In the genomic region with DNA sequence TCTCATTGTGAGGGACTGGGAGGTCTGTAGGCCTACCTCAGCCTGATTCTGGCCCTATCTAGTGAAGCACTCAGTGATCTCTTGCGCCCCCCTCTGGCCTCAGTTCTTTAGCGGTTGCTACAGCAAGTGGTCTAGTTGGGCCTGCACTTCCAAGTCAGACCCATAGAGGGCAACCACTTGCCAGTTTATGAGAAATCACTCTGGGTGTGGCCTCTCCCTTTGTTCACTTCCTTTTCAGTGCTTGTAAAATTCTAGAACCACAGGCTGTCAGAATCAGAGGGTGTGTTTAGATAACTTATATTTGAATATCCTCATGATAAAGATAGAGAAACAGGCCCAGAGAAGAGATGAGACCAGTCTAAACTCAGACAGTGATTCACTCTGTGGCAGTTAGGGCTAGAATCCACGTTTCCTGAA, we compare ENCODE assay signal across 8 cellular contexts.
DNase-seq lines count a peak whose midpoint lies in the region; ATAC-seq and TF ChIP-seq lines count a peak whose summit lies in the region.

No MANE protein-coding gene starts in this region.

- H3K36me3 Mint-ChIP-seq in CD4-positive, alpha-beta memory T cell = no peaks in the 10 kb centered on the region
- no peaks in the 10 kb centered on the region for H3K36me3 Mint-ChIP-seq in endodermal cell (ENCODE audit: low read depth)
- H3K36me3 Mint-ChIP-seq in mesothelial cell of epicardium = no peaks in the 10 kb centered on the region

- peaks cover 52% of the 10 kb centered on the region for H3K4me1 ChIP-seq in CD4-positive, alpha-beta memory T cell (ENCODE audit: insufficient read depth, low read length)
- H3K4me1 ChIP-seq in endodermal cell (ENCODE audit: control insufficient read depth, insufficient read depth, low read length) = no peaks in the 10 kb centered on the region

- H3K9me3 ChIP-seq in CD4-positive, alpha-beta memory T cell (ENCODE audit: control insufficient read depth in 1 of 2, low read length in 2 of 2) = no peaks in the 10 kb centered on the region
- H3K9me3 ChIP-seq in endodermal cell (ENCODE audit: control insufficient read depth, low read length) = no peaks in the 10 kb centered on the region

- H3K27ac ChIP-seq in CD4-positive, alpha-beta memory T cell (ENCODE audit: low read depth, low read length) = peak overlapping the region; percentile 62
- H3K27ac ChIP-seq in endodermal cell (ENCODE audit: low read depth, low read length) = no peak overlapping the region

- intact Hi-C loops in CD4-positive, alpha-beta memory T cell (cut with micrococcal nuclease) = loop anchor here (1.0 to 5.0 kb wide), 8 partner anchors 73 to 1132 kb away; no protein-coding TSS in a partner anchor

- ATAC-seq in GM19463 (IDR thresholded peaks at IDR 0.05; ENCODE audit: unreplicated experiment) (peak; percentile 77), HG03575 (IDR thresholded peaks at IDR 0.05; ENCODE audit: extremely low read depth, insufficient number of reproducible peaks, low FRiP score, unreplicated experiment) (peak; percentile 67)

- CTCF ChIA-PET in CD4-positive, alpha-beta memory T cell (lab: Charles Lee; ENCODE audit: partially characterized antibody) = interaction anchor here (1.1 to 2.5 kb wide), 9 partner anchors 12 to 391 kb away, joined by 3 to 16 read pairs (median 8); a partner anchor contains a TSS

- no peaks in the 10 kb centered on the region for H3K27me3 Mint-ChIP-seq in CD4-positive, alpha-beta memory T cell
- no peaks in the 10 kb centered on the region for H3K27me3 Mint-ChIP-seq in endodermal cell (ENCODE audit: insufficient read depth)
- no peaks in the 10 kb centered on the region for H3K27me3 Mint-ChIP-seq in mesothelial cell of epicardium (ENCODE audit: low read depth)

- no peaks in the 10 kb centered on the region for H3K36me3 ChIP-seq in CD4-positive, alpha-beta memory T cell (ENCODE audit: insufficient read depth, low read length)
- H3K36me3 ChIP-seq in endodermal cell (ENCODE audit: control insufficient read depth, insufficient read depth, low read length) = no peaks in the 10 kb centered on the region

- H3K4me1 Mint-ChIP-seq in CD4-positive, alpha-beta memory T cell = peaks cover 30 to 54% (median 46%) of the 10 kb centered on the region in 4 donors
- H3K4me1 Mint-ChIP-seq in endodermal cell (peaks cover 10% of the 10 kb centered on the region), mesothelial cell of epicardium (peaks cover 5% of the 10 kb centered on the region)

- no peak overlapping the region for H3K9ac ChIP-seq in endodermal cell (ENCODE audit: extremely low read depth, low read length, poor library complexity, severe bottlenecking)

- WGBS in endodermal cell (ENCODE audit: insufficient coverage in 1 of 2, insufficient read length in 1 of 2), 2 experiments = 31% methylated on average over 3 of the region's 3 CpGs; no CpG with 5 or more reads in 1 of the 2 experiments

- peak overlapping the region; percentile 89 to 98 (median 95) for H3K27ac Mint-ChIP-seq in CD4-positive, alpha-beta memory T cell
- peak overlapping the region; percentile 41 for H3K27ac Mint-ChIP-seq in endodermal cell
- no peak overlapping the region for H3K27ac Mint-ChIP-seq in mesothelial cell of epicardium

- POLR2A ChIA-PET in CD4-positive, alpha-beta memory T cell (lab: Charles Lee; ENCODE audit: partially characterized antibody) = interaction anchor here (1.2 to 3.6 kb wide), 8 partner anchors 65 to 395 kb away, joined by 3 to 26 read pairs (median 10); a partner anchor contains a TSS

- H3K9me3 Mint-ChIP-seq in CD4-positive, alpha-beta memory T cell = no peaks in the 10 kb centered on the region
- H3K9me3 Mint-ChIP-seq in endodermal cell (peaks cover 67% of the 10 kb centered on the region), mesothelial cell of epicardium (peaks cover 6% of the 10 kb centered on the region)

- H3K4me3 Mint-ChIP-seq in CD4-positive, alpha-beta memory T cell = peak overlapping the region; percentile 37 to 88 (median 64)
- no peak overlapping the region for H3K4me3 Mint-ChIP-seq in endodermal cell
- H3K4me3 Mint-ChIP-seq in mesothelial cell of epicardium = no peak overlapping the region

- DNase-seq in CD4-positive, alpha-beta memory T cell = peak; percentile 90 to 93 (median 91)
- DNase-seq in NOMO-1 (lab: John Stamatoyannopoulos, UW; ENCODE audit: unreplicated experiment in 2 of 2) (peak; percentile 96 to 98), endodermal cell (peak; percentile 98), mesothelial cell of epicardium (ENCODE audit: low spot score in 2 of 2, unreplicated experiment in 2 of 2) (peak; percentile 53 to 81)
- peak; percentile 78 to 96 (median 78) for DNase-seq in activated CD8-positive, alpha-beta memory T cell treated with anti-CD3 and anti-CD28 coated beads for 48 hours (ENCODE audit: low read depth in 2 of 3, low spot score in 2 of 3)
- peak; percentile 81 to 86 for DNase-seq in stimulated activated CD8-positive, alpha-beta memory T cell treated with anti-CD3 and anti-CD28 coated beads, Interleukin-15, amount 100 ng/mL, for 48 hours (ENCODE audit: low read depth in 2 of 2)

- peak overlapping the region in 1 of 2 donors; percentile 5 for H3K4me3 ChIP-seq in CD4-positive, alpha-beta memory T cell (ENCODE audit: low read length in 2 of 2)
- no peak overlapping the region for H3K4me3 ChIP-seq in endodermal cell (ENCODE audit: low read length)

- TF ChIP-seq CTCF in endodermal cell (conservative IDR thresholded peaks at IDR 0.05) = peak; percentile 93
- peak; percentile 92 for TF ChIP-seq CTCF in mesothelial cell of epicardium (IDR thresholded peaks at IDR 0.05; ENCODE audit: unreplicated experiment)

- no peaks in the 10 kb centered on the region for H3K27me3 ChIP-seq in CD4-positive, alpha-beta memory T cell (ENCODE audit: insufficient read depth, low read length)
- no peaks in the 10 kb centered on the region for H3K27me3 ChIP-seq in endodermal cell (ENCODE audit: control insufficient read depth, insufficient read depth, low read length, poor library complexity, severe bottlenecking)

Comparison
In these comparisons a context has a peak if more than half of its experiments do, and no peak if none do; other contexts are left out.
1. H3K4me3 Mint-ChIP-seq: peak in CD4-positive, alpha-beta memory T cell (8 of 8); none in endodermal cell (single experiment) and mesothelial cell of epicardium (single experiment).
2. Peak in every context shown above with its lines, with median percentiles within 50 percentile points of each other: DNase-seq.